ENCODE assay signal across 20 cellular contexts in the genomic region with DNA sequence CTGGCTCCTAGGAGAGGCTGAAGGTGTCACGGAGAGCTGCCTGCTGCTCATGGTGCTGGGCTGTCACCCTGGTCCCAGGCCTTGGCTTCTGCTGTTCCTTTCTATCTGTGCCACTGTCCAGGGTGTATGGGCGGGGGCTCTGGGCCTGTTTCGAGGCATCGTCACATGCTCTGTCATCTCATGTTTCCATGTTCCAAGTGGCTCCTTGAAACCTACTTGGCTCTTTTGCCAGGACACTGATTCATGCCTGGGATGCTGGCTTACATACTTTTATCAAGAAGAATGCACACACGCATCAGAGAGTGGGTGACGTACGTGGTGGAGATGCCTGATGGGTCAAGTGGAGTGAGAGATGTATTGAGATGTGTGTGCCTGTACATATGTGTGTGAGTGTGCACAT.
"Had no signal": no experiment of that assay in that cellular context is flagged by ENCODE, and none has a peak within 500 bp of the region (broad histone marks: within the 10 kb centered on the region; RNA-seq: fewer than 3 reads in every experiment).

No MANE protein-coding gene starts in this region.

- H3K4me1 ChIP-seq: gastrocnemius medialis, heart left ventricle, prostate gland, right atrium auricular region, uterus had no signal

- H3K4me3 ChIP-seq: gastrocnemius medialis, heart left ventricle, prostate gland, right atrium auricular region, skin epidermis, tibial nerve, uterus had no signal

- H3K36me3 Mint-ChIP-seq: activated naive CD8-positive, alpha-beta T cell had no signal

- H3K4me3 Mint-ChIP-seq: activated naive CD8-positive, alpha-beta T cell; activated T-helper 1 cell treated with anti-CD3 and anti-CD28 coated beads, Interleukin-12 subunit alpha, Interleukin-12 subunit beta, Interleukin-2, Interleukin-4 antibody, amounts not matched to agents 30 ng/mL and 10 ng/mL and 1 ng/mL, durations not matched to agents 14 hours and 24 hours and 36 hours; effector memory CD8-positive, alpha-beta T cell; neural crest cell; T-helper 2 cell treated with Interferon-gamma antibody and Interleukin-4, amounts not matched to agents 5 μg/mL and 100 μg/mL, for 36 hours had no signal

- H3K9me3 ChIP-seq: gastrocnemius medialis, prostate gland, uterus had no signal

- H3K27me3 Mint-ChIP-seq: activated naive CD8-positive, alpha-beta T cell had no signal

- H3K27me3 ChIP-seq: gastrocnemius medialis, heart left ventricle, right atrium auricular region, tibial nerve, uterus had no signal

- H3K27ac Mint-ChIP-seq: activated naive CD8-positive, alpha-beta T cell; activated T-helper 1 cell treated with anti-CD3 and anti-CD28 coated beads, Interleukin-12 subunit alpha, Interleukin-12 subunit beta, Interleukin-2, Interleukin-4 antibody, amounts not matched to agents 30 ng/mL and 10 ng/mL and 1 ng/mL, durations not matched to agents 14 hours and 24 hours and 36 hours; effector memory CD8-positive, alpha-beta T cell; T-helper 2 cell treated with Interferon-gamma antibody and Interleukin-4, amounts not matched to agents 5 μg/mL and 100 μg/mL, for 36 hours had no signal

- H3K27ac ChIP-seq: gastrocnemius medialis, heart left ventricle, right atrium auricular region, skin epidermis, tibial nerve, uterus had no signal

- H3K36me3 ChIP-seq: gastrocnemius medialis, heart left ventricle, prostate gland, right atrium auricular region, tibial nerve, uterus had no signal

- DNase-seq: activated CD4-positive, alpha-beta T cell treated with anti-CD3 and anti-CD28 coated beads, Interleukin-2, amount 50 U/mL, for 4 hours; activated gamma-delta T cell treated with Interleukin-2 at 50 U/mL for 16 hours; activated T-cell treated with anti-CD3 and anti-CD28 coated beads for 4 hours; amniotic stem cell; effector memory CD8-positive, alpha-beta T cell; gastrocnemius medialis; heart left ventricle; left ventricle myocardium superior; stimulated activated naive CD8-positive, alpha-beta T cell treated with anti-CD3 and anti-CD28 coated beads, Interleukin-15, Interleukin-2, amounts not matched to agents 100 U/mL and 50 U/mL, for 24 hours; substantia nigra; uterus had no signal

- ATAC-seq: effector memory CD8-positive, alpha-beta T cell; heart left ventricle; left ventricle myocardium superior; stimulated activated naive CD8-positive, alpha-beta T cell treated with anti-CD3 and anti-CD28 coated beads, Interleukin-15, Interleukin-2, amounts not matched to agents 100 U/mL and 50 U/mL, for 24 hours had no signal

- FAIRE-seq: TTC549 had no signal
